Comparison of ENCODE assay signal across 23 cellular contexts in the genomic region with DNA sequence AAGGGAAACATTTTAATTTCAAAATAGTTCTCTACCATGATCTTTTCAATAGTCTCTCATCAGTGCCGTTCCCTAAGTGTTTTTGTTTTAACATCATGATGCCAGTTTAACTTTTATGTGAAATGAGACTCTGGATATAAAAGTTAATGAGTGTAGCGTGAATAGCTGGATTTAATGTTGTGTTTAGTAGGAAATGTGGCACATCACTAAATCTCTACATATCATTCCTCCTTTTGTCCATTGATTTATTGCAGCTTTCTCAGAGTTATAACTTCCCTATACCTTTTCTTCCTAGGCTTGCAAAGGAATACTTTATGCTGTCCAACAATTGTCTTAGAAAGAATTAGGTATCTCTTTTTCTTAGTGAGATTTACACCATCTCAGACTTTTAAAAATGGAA.
"Had no signal": no experiment of that assay in that cellular context is flagged by ENCODE, and none has a peak within 500 bp of the region (broad histone marks: within the 10 kb centered on the region; RNA-seq: fewer than 3 reads in every experiment).

No MANE protein-coding gene starts in this region.

- H3K27me3 ChIP-seq: neutrophil, pancreas, right lobe of liver, sigmoid colon, stomach, thyroid gland, tibial nerve, upper lobe of left lung, vagina had no signal

- H3K9me3 ChIP-seq: neutrophil, pancreas, prostate gland, right lobe of liver, sigmoid colon, stomach, thoracic aorta, thyroid gland, tibial nerve, upper lobe of left lung, vagina had no signal

- H3K4me1 ChIP-seq: prostate gland, right lobe of liver, sigmoid colon, stomach, thyroid gland, tibial nerve, upper lobe of left lung, vagina had no signal

- H3K4me3 ChIP-seq: pancreas, prostate gland, right lobe of liver, sigmoid colon, stomach, thoracic aorta, thyroid gland, tibial nerve, upper lobe of left lung, vagina had no signal

- H3K27ac ChIP-seq: neutrophil, pancreas, prostate gland, right lobe of liver, sigmoid colon, stomach, thoracic aorta, thyroid gland, tibial nerve, upper lobe of left lung, vagina had no signal

- H3K36me3 ChIP-seq: neutrophil, pancreas, prostate gland, right lobe of liver, sigmoid colon, stomach, thoracic aorta, thyroid gland, tibial nerve, vagina had no signal

- DNase-seq: naive thymus-derived CD8-positive, alpha-beta T cell; nephron progenitor cell; nucleus accumbens; pancreas; right cardiac atrium; right lobe of liver; sigmoid colon; small intestine; stimulated activated CD4-positive, alpha-beta T cell treated with anti-CD3 and anti-CD28 coated beads, Interleukin-15, amount 100 ng/mL, for 24 hours; stimulated activated CD4-positive, alpha-beta T cell treated with anti-CD3 and anti-CD28 coated beads, Interleukin-4, amount 100 ng/mL, for 1 hour; stimulated activated CD4-positive, alpha-beta T cell treated with anti-CD3 and anti-CD28 coated beads, Interleukin-4, amount 100 ng/mL, for 4 hours; stimulated activated CD8-positive, alpha-beta memory T cell treated with anti-CD3 and anti-CD28 coated beads, Interleukin-4, amount 100 ng/mL, for 48 hours; stimulated activated naive CD4-positive, alpha-beta T cell; stimulated activated naive CD8-positive, alpha-beta T cell treated with anti-CD3 and anti-CD28 coated beads, Interleukin-15, Interleukin-2, amounts not matched to agents 100 U/mL and 50 U/mL, for 24 hours; stomach; thyroid gland; trophoblast cell had no signal
